In the genomic region with DNA sequence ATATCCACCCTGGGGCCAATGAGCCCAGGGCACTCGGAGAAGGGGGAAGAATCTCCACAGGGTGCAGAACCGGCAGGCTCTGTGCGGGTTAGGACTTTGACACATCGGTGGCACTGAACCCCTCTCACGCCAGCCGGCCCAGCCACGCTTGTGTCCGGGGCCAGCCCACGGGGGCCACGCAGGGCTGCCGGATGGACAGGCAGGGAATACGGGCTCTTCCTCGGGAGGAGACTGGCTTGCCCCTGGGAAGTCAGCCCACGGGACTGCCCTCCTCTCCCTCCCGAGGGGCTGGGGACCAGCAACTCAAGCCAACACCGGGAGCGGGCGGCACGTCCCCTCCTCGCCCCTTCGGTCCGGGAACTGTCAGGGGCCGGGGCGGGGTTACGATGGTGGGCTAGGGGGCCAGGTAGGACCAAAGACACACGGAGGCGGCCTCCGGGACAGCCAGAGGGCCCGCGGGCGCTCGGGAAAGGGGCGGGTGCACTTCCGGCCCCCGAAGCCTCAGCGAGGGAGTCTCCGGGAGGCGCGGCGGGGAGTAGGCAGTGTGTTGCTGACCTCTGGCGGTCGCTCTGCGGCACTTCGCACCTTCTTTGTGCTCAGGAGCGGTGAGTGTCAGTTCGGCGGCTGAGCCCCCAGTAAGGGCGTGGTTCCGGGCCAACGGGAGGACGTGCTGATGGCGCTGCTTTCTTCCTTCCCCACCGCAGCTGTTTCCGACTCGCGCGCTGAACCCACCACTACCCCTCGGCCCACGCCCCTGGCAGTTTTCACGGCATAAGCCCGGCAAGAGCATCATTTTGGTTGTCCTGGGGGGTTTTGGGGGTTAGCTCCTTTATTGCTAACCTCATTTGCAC, we compare ENCODE assay signal across 1 cellular context.
TF ChIP-seq lines count a peak whose summit lies in the region.

No MANE protein-coding gene starts in this region.

TF ChIP-seq in Ishikawa, 13 proteins besides CTCF, POLR2A, EP300 and RAD21:
- TF ChIP-seq REST (IDR thresholded peaks at IDR 0.05; ENCODE audit: low read depth) (no peak), ZBTB7A (IDR thresholded peaks at IDR 0.05; ENCODE audit: low read depth) (no peak), TAF1 (IDR thresholded peaks at IDR 0.05; ENCODE audit: low read depth) (no peak), NFIC (IDR thresholded peaks at IDR 0.05) (no peak), USF1 (IDR thresholded peaks at IDR 0.05) (no peak), YY1 (IDR thresholded peaks at IDR 0.05; ENCODE audit: low read depth) (no peak), CREB1 (IDR thresholded peaks at IDR 0.05; ENCODE audit: low read depth) (no peak), TCF12 (IDR thresholded peaks at IDR 0.05; ENCODE audit: low read depth) (no peak), FOXM1 (IDR thresholded peaks at IDR 0.05; ENCODE audit: borderline replicate concordance, low read depth) (no peak), TEAD4 (IDR thresholded peaks at IDR 0.05) (no peak), EGR1 (IDR thresholded peaks at IDR 0.05) (no peak), CEBPB (IDR thresholded peaks at IDR 0.05) (no peak)
- TF ChIP-seq, protein P1, sequence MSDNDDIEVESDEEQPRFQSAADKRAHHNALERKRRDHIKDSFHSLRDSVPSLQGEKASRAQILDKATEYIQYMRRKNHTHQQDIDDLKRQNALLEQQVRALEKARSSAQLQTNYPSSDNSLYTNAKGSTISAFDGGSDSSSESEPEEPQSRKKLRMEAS (IDR thresholded peaks at IDR 0.05), result no peak
